Comparison of ENCODE assay signal across 9 cellular contexts in genomic region chr3:58082047-58082446, GRCh38.
DNase-seq lines count a peak whose midpoint lies in the region; ATAC-seq lines count a peak whose summit lies in the region.
"Had no signal": no experiment of that assay in that cellular context is flagged by ENCODE, and none has a peak within 500 bp of the region (broad histone marks: within the 10 kb centered on the region; RNA-seq: fewer than 3 reads in every experiment).

No MANE protein-coding gene starts in this region.

- peak; percentile 43 for DNase-seq in D341Med (ENCODE audit: low spot score)
- DNase-seq in NCI-H2171 (lab: John Stamatoyannopoulos, UW): peak; percentile 39
- DNase-seq in activated naive CD8-positive, alpha-beta T cell treated with anti-CD3 and anti-CD28 coated beads, Interleukin-2, amount 10 ng/mL, durations not matched to agents 7 days and 5 days: peak; percentile 37
- peak in 9 of 10 donors; percentile 4 to 79 (median 54) for DNase-seq in naive thymus-derived CD8-positive, alpha-beta T cell
- no peak for DNase-seq in activated effector memory CD4-positive, alpha-beta T cell treated with anti-CD3 and anti-CD28 coated beads, Interleukin-2, amount 50 U/mL, for 16 hours
- DNase-seq in 8988T: no peak
- no peak for DNase-seq in NCI-H1092 (lab: John Stamatoyannopoulos, UW)
- no peak for DNase-seq in RKO (ENCODE audit: low spot score)
- DNase-seq: mesendoderm had no signal

- no peaks in the 10 kb centered on the region for H3K9me3 Mint-ChIP-seq in activated naive CD8-positive, alpha-beta T cell treated with anti-CD3 and anti-CD28 coated beads, Interleukin-2, amount 10 ng/mL, durations not matched to agents 7 days and 5 days
- H3K9me3 Mint-ChIP-seq in naive thymus-derived CD8-positive, alpha-beta T cell: no peaks in the 10 kb centered on the region

- H3K4me1 Mint-ChIP-seq in activated naive CD8-positive, alpha-beta T cell treated with anti-CD3 and anti-CD28 coated beads, Interleukin-2, amount 10 ng/mL, durations not matched to agents 7 days and 5 days: peaks cover 34% of the 10 kb centered on the region
- peaks cover 38 to 75% (median 65%) of the 10 kb centered on the region in 4 donors for H3K4me1 Mint-ChIP-seq in naive thymus-derived CD8-positive, alpha-beta T cell

- peak overlapping the region; percentile 61 for H3K27ac Mint-ChIP-seq in activated naive CD8-positive, alpha-beta T cell treated with anti-CD3 and anti-CD28 coated beads, Interleukin-2, amount 10 ng/mL, durations not matched to agents 7 days and 5 days
- peak overlapping the region; percentile 84 to 97 (median 93) for H3K27ac Mint-ChIP-seq in naive thymus-derived CD8-positive, alpha-beta T cell

- peaks cover 14% of the 10 kb centered on the region for H3K36me3 Mint-ChIP-seq in activated naive CD8-positive, alpha-beta T cell treated with anti-CD3 and anti-CD28 coated beads, Interleukin-2, amount 10 ng/mL, durations not matched to agents 7 days and 5 days
- peaks cover 9 to 32% (median 15%) of the 10 kb centered on the region in 3 donors for H3K36me3 Mint-ChIP-seq in naive thymus-derived CD8-positive, alpha-beta T cell

- H3K27me3 Mint-ChIP-seq in activated naive CD8-positive, alpha-beta T cell treated with anti-CD3 and anti-CD28 coated beads, Interleukin-2, amount 10 ng/mL, durations not matched to agents 7 days and 5 days: no peaks in the 10 kb centered on the region
- no peaks in the 10 kb centered on the region for H3K27me3 Mint-ChIP-seq in naive thymus-derived CD8-positive, alpha-beta T cell

- POLR2A ChIA-PET in activated naive CD8-positive, alpha-beta T cell treated with anti-CD3 and anti-CD28 coated beads, Interleukin-2, amount 10 ng/mL, durations not matched to agents 7 days and 5 days (lab: Charles Lee): interaction anchor here (0.6 kb wide), 1 partner anchor 95 kb away, joined by 6 read pairs; no protein-coding TSS in a partner anchor
- POLR2A ChIA-PET in naive thymus-derived CD8-positive, alpha-beta T cell (lab: Charles Lee): interaction anchor here (0.6 to 2.9 kb wide), 14 partner anchors 11 to 525 kb away, joined by 3 to 24 read pairs (median 4); partner anchors contain the start of gene FLNB

- peak overlapping the region; percentile 61 for H3K4me3 Mint-ChIP-seq in activated naive CD8-positive, alpha-beta T cell treated with anti-CD3 and anti-CD28 coated beads, Interleukin-2, amount 10 ng/mL, durations not matched to agents 7 days and 5 days
- peak overlapping the region; percentile 58 to 86 (median 72) for H3K4me3 Mint-ChIP-seq in naive thymus-derived CD8-positive, alpha-beta T cell

- peak; percentile 77 for ATAC-seq in activated naive CD8-positive, alpha-beta T cell treated with anti-CD3 and anti-CD28 coated beads, Interleukin-2, amount 10 ng/mL, durations not matched to agents 7 days and 5 days (ENCODE audit: low read depth)
- peak; percentile 91 to 94 for ATAC-seq in naive thymus-derived CD8-positive, alpha-beta T cell

Comparison
In these comparisons a context has a peak if more than half of its experiments do, and no peak if none do; other contexts are left out.
1. DNase-seq: peak in D341Med (single experiment), NCI-H2171 (single experiment), activated naive CD8-positive, alpha-beta T cell treated with anti-CD3 and anti-CD28 coated beads, Interleukin-2, amount 10 ng/mL, durations not matched to agents 7 days and 5 days (single experiment) and naive thymus-derived CD8-positive, alpha-beta T cell (9 of 10); none in activated effector memory CD4-positive, alpha-beta T cell treated with anti-CD3 and anti-CD28 coated beads, Interleukin-2, amount 50 U/mL, for 16 hours (single experiment), 8988T (single experiment), NCI-H1092 (single experiment) and RKO (single experiment).